Comparison of ENCODE assay signal across 29 cellular contexts in the genomic region with DNA sequence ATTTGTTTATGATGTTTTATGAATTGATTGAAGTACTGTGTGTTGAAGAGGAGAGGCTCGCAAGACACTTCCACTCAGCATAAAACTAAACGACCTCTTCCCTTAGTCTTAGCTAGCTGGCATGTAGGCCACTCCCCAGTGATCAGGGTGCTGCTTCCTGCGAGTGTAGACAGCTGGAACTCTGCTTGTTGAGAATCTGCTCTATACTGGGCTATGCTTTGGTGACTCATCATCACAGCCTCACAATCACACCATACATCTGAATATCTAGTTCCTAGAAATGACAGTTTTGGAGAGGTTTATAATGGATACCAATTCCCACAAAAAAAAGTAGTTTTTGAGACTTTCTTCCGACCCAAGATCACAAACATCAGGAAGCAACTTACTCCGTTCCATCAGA. TPM values are rescaled to one million over a fixed set of nuclear protein-coding genes. Genes with fewer than 3 reads are reported as not detected.
"Had no signal": no experiment of that assay in that cellular context is flagged by ENCODE, and none has a peak within 500 bp of the region (broad histone marks: within the 10 kb centered on the region; RNA-seq: fewer than 3 reads in every experiment).

No MANE protein-coding gene starts in this region.

- H3K9me3 ChIP-seq: adrenal gland, esophagus muscularis mucosa, gastrocnemius medialis, right lobe of liver, transverse colon had no signal

- DNase-seq: activated CD4-positive, alpha-beta T cell treated with anti-CD3 and anti-CD28 coated beads for 36 hours; activated CD4-positive, alpha-beta T cell treated with anti-CD3 and anti-CD28 coated beads, Interleukin-2, amount 50 U/mL, for 48 hours; activated CD4-positive, CD25-positive, alpha-beta regulatory T cell; activated CD8-positive, alpha-beta memory T cell treated with anti-CD3 and anti-CD28 coated beads, Interleukin-2, amount 50 U/mL, for 4 hours; activated effector memory CD4-positive, alpha-beta T cell treated with anti-CD3 and anti-CD28 coated beads, Interleukin-2, amount 50 U/mL, for 16 hours; activated naive CD4-positive, alpha-beta T cell treated with anti-CD3 and anti-CD28 coated beads for 36 hours; activated naive CD8-positive, alpha-beta T cell treated with anti-CD3 and anti-CD28 coated beads for 36 hours; activated T-cell treated with anti-CD3 and anti-CD28 coated beads, Interleukin-2, amount 50 U/mL, for 1 hour; adrenal gland; central memory CD4-positive, alpha-beta T cell; gastrocnemius medialis; glutamatergic neuron; left cardiac atrium; left ventricle myocardium superior; right lobe of liver; stimulated activated CD4-positive, alpha-beta T cell treated with anti-CD3 and anti-CD28 coated beads, Interleukin-2, amount 100 ng/mL, for 48 hours; stimulated activated naive CD4-positive, alpha-beta T cell treated with Interleukin-2 at 50 U/mL for 16 hours; transverse colon had no signal

- H3K4me1 ChIP-seq: adrenal gland, esophagus muscularis mucosa, gastrocnemius medialis, right lobe of liver, transverse colon had no signal

- H3K27me3 ChIP-seq: esophagus muscularis mucosa, right lobe of liver, transverse colon had no signal

- H3K27ac ChIP-seq: adrenal gland, esophagus muscularis mucosa, gastrocnemius medialis, right lobe of liver, transverse colon had no signal

- FAIRE-seq: astrocyte, keratinocyte, urothelium cell line had no signal

- H3K4me3 ChIP-seq: adrenal gland, esophagus muscularis mucosa, gastrocnemius medialis, right lobe of liver, transverse colon had no signal

- H3K36me3 ChIP-seq: adrenal gland, esophagus muscularis mucosa, gastrocnemius medialis, right lobe of liver, transverse colon had no signal

- ATAC-seq: activated CD4-positive, alpha-beta T cell treated with anti-CD3 and anti-CD28 coated beads for 36 hours; gastrocnemius medialis; left cardiac atrium; left ventricle myocardium superior; right lobe of liver had no signal

RNA-seq across cellular contexts. Expression of gene SLC24A5, which starts 1.5 kb away (rescaled TPM):
- total RNA-seq: activated CD4-positive, alpha-beta T cell treated with anti-CD3 and anti-CD28 coated beads for 36 hours; activated CD8-positive, alpha-beta memory T cell treated with anti-CD3 and anti-CD28 coated beads for 36 hours; activated naive CD4-positive, alpha-beta T cell treated with anti-CD3 and anti-CD28 coated beads for 36 hours; activated naive CD8-positive, alpha-beta T cell treated with anti-CD3 and anti-CD28 coated beads for 36 hours; activated T-helper 1 cell treated with anti-CD3 and anti-CD28 coated beads, Interleukin-12 subunit alpha, Interleukin-12 subunit beta, Interleukin-2, Interleukin-4 antibody, amounts not matched to agents 30 ng/mL and 10 ng/mL and 1 ng/mL, durations not matched to agents 14 hours and 24 hours and 36 hours; adrenal gland; astrocyte; esophagus muscularis mucosa; gastrocnemius medialis; left cardiac atrium; left ventricle myocardium superior; mucosa of gallbladder; osteoblast; posterior vena cava; right lobe of liver; skeletal muscle tissue; temporal lobe; transverse colon had no signal
